In genomic region chr9:89755835-89756234, GRCh38 we compare ENCODE assay signal across 13 cellular contexts.
A peak's percentile ranks its signal among the peaks of the same experiment; 100 is the strongest.
DNase-seq lines count a peak whose midpoint lies in the region; ATAC-seq lines count a peak whose summit lies in the region.
"Had no signal": no experiment of that assay in that cellular context is flagged by ENCODE, and none has a peak within 500 bp of the region (broad histone marks: within the 10 kb centered on the region; RNA-seq: fewer than 3 reads in every experiment).

No MANE protein-coding gene starts in this region.

- no peak overlapping the region for H3K4me3 ChIP-seq in skeletal muscle cell (ENCODE audit: low read depth, low read length)
- H3K4me3 ChIP-seq: vagina had no signal

- peak; percentile 16 for DNase-seq in NCI-H2196 (lab: John Stamatoyannopoulos, UW; ENCODE audit: unreplicated experiment)
- no peak for DNase-seq in NCI-H2196 treated with DMSO at 0.1 percent for 48 hours (lab: John Stamatoyannopoulos, UW; ENCODE audit: unreplicated experiment)
- DNase-seq in NCI-H226 = peak; percentile 36
- DNase-seq in fibroblast of the conjunctiva (ENCODE audit: low read depth) = peak; percentile 9
- peak; percentile 30 for DNase-seq in skeletal muscle cell (ENCODE audit: low read depth)
- DNase-seq in midbrain (lab: John Stamatoyannopoulos, UW) = no peak
- DNase-seq: ACHN, activated gamma-delta T cell treated with Interleukin-2 at 50 U/mL for 16 hours, DMS53, GOT3 had no signal

- no peak for ATAC-seq in GM21423 (IDR thresholded peaks at IDR 0.05; ENCODE audit: unreplicated experiment)
- ATAC-seq in GM18858 (IDR thresholded peaks at IDR 0.05; ENCODE audit: unreplicated experiment) = no peak

Comparison
In these comparisons a context has a peak if more than half of its experiments do, and no peak if none do; other contexts are left out.
1. DNase-seq: peak in NCI-H2196 (single experiment), NCI-H226 (single experiment), fibroblast of the conjunctiva (single experiment) and skeletal muscle cell (single experiment); none in NCI-H2196 treated with DMSO at 0.1 percent for 48 hours (single experiment) and midbrain (single experiment).